ENCODE assay signal across 31 cellular contexts in genomic region chr9:83483223-83483622, GRCh38.
"Had no signal": no experiment of that assay in that cellular context is flagged by ENCODE, and none has a peak within 500 bp of the region (broad histone marks: within the 10 kb centered on the region; RNA-seq: fewer than 3 reads in every experiment).

No MANE protein-coding gene starts in this region.

- H3K9me3 ChIP-seq: gastrocnemius medialis had no signal

- H3K4me1 ChIP-seq: ascending aorta, breast epithelium, esophagus muscularis mucosa, foreskin keratinocyte, gastrocnemius medialis had no signal

- H3K27ac Mint-ChIP-seq: activated naive CD4-positive, alpha-beta T cell treated with anti-CD3 and anti-CD28 coated beads, Interleukin-2, amount 50 U/mL, for 24 hours; activated naive CD8-positive, alpha-beta T cell treated with anti-CD3 and anti-CD28 coated beads, Interleukin-2, amount 10 ng/mL, durations not matched to agents 7 days and 5 days; activated T-cell treated with anti-CD3 and anti-CD28 coated beads, Interleukin-2, amount 50 U/mL, for 24 hours; activated T-cell treated with anti-CD3 and anti-CD28 coated beads, Interleukin-2, amount 50 U/mL, for 72 hours; dendritic cell treated with granulocyte-macrophage colony-stimulating factor and Interleukin-4, amounts not matched to agents 40 ng/mL and 50 ng/mL, for 4 days had no signal

- H3K27me3 ChIP-seq: ascending aorta, breast epithelium, cardiac muscle cell, dorsolateral prefrontal cortex, esophagus muscularis mucosa, foreskin keratinocyte, gastrocnemius medialis, heart left ventricle had no signal

- H3K9me3 Mint-ChIP-seq: activated T-cell treated with anti-CD3 and anti-CD28 coated beads, Interleukin-2, amount 50 U/mL, for 24 hours had no signal

- H3K4me3 ChIP-seq: ascending aorta, breast epithelium, cardiac muscle cell, coronary artery, dorsolateral prefrontal cortex, esophagus muscularis mucosa, gastrocnemius medialis, heart left ventricle had no signal

- H3K4me1 Mint-ChIP-seq: activated naive CD4-positive, alpha-beta T cell treated with anti-CD3 and anti-CD28 coated beads, Interleukin-2, amount 50 U/mL, for 24 hours; activated naive CD8-positive, alpha-beta T cell treated with anti-CD3 and anti-CD28 coated beads, Interleukin-2, amount 10 ng/mL, durations not matched to agents 7 days and 5 days had no signal

- H3K27me3 Mint-ChIP-seq: activated naive CD4-positive, alpha-beta T cell treated with anti-CD3 and anti-CD28 coated beads, Interleukin-2, amount 50 U/mL, for 24 hours; activated T-cell treated with anti-CD3 and anti-CD28 coated beads, Interleukin-2, amount 50 U/mL, for 24 hours had no signal

- DNase-seq: activated CD4-positive, alpha-beta T cell treated with anti-CD3 and anti-CD28 coated beads for 4 hours; activated CD4-positive, alpha-beta T cell treated with anti-CD3 and anti-CD28 coated beads, Interleukin-2, amount 50 U/mL, for 1 hour; activated CD4-positive, alpha-beta T cell treated with anti-CD3 and anti-CD28 coated beads, Interleukin-2, amount 50 U/mL, for 48 hours; activated CD4-positive, CD25-positive, alpha-beta regulatory T cell; activated CD4-positive, CD25-positive, alpha-beta regulatory T cell treated with anti-CD3 and anti-CD28 coated beads, Interleukin-2, amount 50 U/mL, for 72 hours; activated CD8-positive, alpha-beta memory T cell treated with anti-CD3 and anti-CD28 coated beads, Interleukin-2, amount 50 U/mL, for 48 hours; activated effector memory CD4-positive, alpha-beta T cell treated with Interleukin-2 at 50 U/mL for 16 hours; activated gamma-delta T cell treated with Interleukin-2 at 50 U/mL for 16 hours; activated naive CD4-positive, alpha-beta T cell treated with Interleukin-2 at 50 U/mL for 16 hours; activated naive CD8-positive, alpha-beta T cell treated with anti-CD3 and anti-CD28 coated beads, Interleukin-2, amount 10 ng/mL, durations not matched to agents 7 days and 5 days; activated T-cell treated with anti-CD3 and anti-CD28 coated beads for 4 hours; activated T-cell treated with anti-CD3 and anti-CD28 coated beads, Interleukin-2, amount 50 U/mL, for 24 hours; activated T-cell treated with anti-CD3 and anti-CD28 coated beads, Interleukin-2, amount 50 U/mL, for 72 hours; central memory CD4-positive, alpha-beta T cell; cerebellar nuclear complex; dorsolateral prefrontal cortex; effector memory CD4-positive, alpha-beta T cell; erythroblast; foreskin keratinocyte; gastrocnemius medialis; glutamatergic neuron; heart left ventricle; T-helper 2 cell had no signal

- H3K36me3 ChIP-seq: ascending aorta, breast epithelium, cardiac muscle cell, esophagus muscularis mucosa, gastrocnemius medialis had no signal

- H3K4me3 Mint-ChIP-seq: activated naive CD4-positive, alpha-beta T cell treated with anti-CD3 and anti-CD28 coated beads, Interleukin-2, amount 50 U/mL, for 24 hours; activated naive CD8-positive, alpha-beta T cell treated with anti-CD3 and anti-CD28 coated beads, Interleukin-2, amount 10 ng/mL, durations not matched to agents 7 days and 5 days; activated T-cell treated with anti-CD3 and anti-CD28 coated beads, Interleukin-2, amount 50 U/mL, for 24 hours; activated T-cell treated with anti-CD3 and anti-CD28 coated beads, Interleukin-2, amount 50 U/mL, for 72 hours; brain; dendritic cell treated with granulocyte-macrophage colony-stimulating factor and Interleukin-4, amounts not matched to agents 40 ng/mL and 50 ng/mL, for 4 days had no signal

- ATAC-seq: activated T-cell treated with anti-CD3 and anti-CD28 coated beads, Interleukin-2, amount 50 U/mL, for 72 hours; foreskin keratinocyte; gastrocnemius medialis; heart left ventricle had no signal

- H3K27ac ChIP-seq: ascending aorta, breast epithelium, cardiac muscle cell, coronary artery, dorsolateral prefrontal cortex, esophagus muscularis mucosa, foreskin keratinocyte, gastrocnemius medialis, heart left ventricle had no signal
